Comparison of ENCODE assay signal across 29 cellular contexts in the genomic region with DNA sequence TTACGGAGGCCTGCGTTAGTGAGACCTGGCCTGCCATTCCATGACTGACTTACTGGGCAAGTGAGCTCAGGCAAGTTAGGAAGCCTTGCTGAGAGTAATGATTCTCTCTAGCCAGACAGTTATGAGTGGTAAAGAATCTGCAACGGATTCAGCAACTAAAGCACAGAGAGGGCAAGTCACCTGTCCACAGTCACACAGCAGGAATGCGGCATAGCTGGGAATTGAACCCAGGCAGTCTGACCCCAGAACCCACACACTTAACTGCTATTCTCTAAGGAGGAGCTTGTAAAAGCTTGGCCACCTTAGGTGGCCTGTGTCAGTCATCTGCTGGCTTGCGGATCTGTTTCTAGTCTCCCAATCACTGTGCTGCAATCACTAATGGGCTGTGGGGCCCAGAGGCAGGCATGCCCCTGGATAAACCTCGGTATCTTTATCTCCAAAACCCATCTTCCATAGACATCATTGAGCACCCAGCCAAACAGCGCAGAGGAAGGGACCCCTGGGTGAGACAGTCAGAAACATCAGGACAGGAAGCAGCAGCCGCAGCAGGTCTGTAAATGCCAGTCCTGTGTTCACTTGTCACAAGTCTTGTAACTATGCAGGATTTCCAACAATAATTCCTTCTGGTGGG.
"Had no signal": no experiment of that assay in that cellular context is flagged by ENCODE, and none has a peak within 500 bp of the region (broad histone marks: within the 10 kb centered on the region; RNA-seq: fewer than 3 reads in every experiment).

No MANE protein-coding gene starts in this region.

- H3K27ac ChIP-seq: brain microvascular endothelial cell, PC-9 had no signal

- H2AFZ ChIP-seq: PC-9 had no signal

- H3K4me1 Mint-ChIP-seq: activated CD4-positive, alpha-beta T cell treated with anti-CD3 and anti-CD28 coated beads, Interleukin-2, amount 10 ng/mL, durations not matched to agents 24 days and 14 days; activated naive CD8-positive, alpha-beta T cell treated with anti-CD3 and anti-CD28 coated beads for 36 hours; activated T-helper 17 cell treated with anti-CD3 and anti-CD28 coated beads, Interleukin-2, amount 50 U/mL, for 72 hours; central memory CD8-positive, alpha-beta T cell had no signal

- H3K36me3 ChIP-seq: brain microvascular endothelial cell had no signal

- H3K4me3 Mint-ChIP-seq: activated CD4-positive, alpha-beta T cell treated with anti-CD3 and anti-CD28 coated beads, Interleukin-2, amount 10 ng/mL, durations not matched to agents 24 days and 14 days; activated CD8-positive, alpha-beta T cell treated with anti-CD3 and anti-CD28 coated beads for 36 hours; activated naive CD8-positive, alpha-beta T cell treated with anti-CD3 and anti-CD28 coated beads for 36 hours; activated T-cell treated with anti-CD3 and anti-CD28 coated beads, Interleukin-2, amount 50 U/mL, for 72 hours; activated T-helper 17 cell treated with anti-CD3 and anti-CD28 coated beads, Interleukin-2, amount 50 U/mL, for 72 hours; central memory CD8-positive, alpha-beta T cell; T-helper 1 cell treated with Interleukin-12 subunit alpha and Interleukin-12 subunit beta and Interleukin-4 antibody, amounts not matched to agents 30 μg/mL and 1 μg/mL, for 36 hours; T-helper 2 cell treated with Interferon-gamma antibody and Interleukin-4, amounts not matched to agents 5 μg/mL and 100 μg/mL, for 36 hours had no signal

- DNase-seq: activated CD4-positive, alpha-beta T cell treated with anti-CD3 and anti-CD28 coated beads, Interleukin-2, amount 10 ng/mL, durations not matched to agents 24 days and 14 days; activated CD4-positive, alpha-beta T cell treated with anti-CD3 and anti-CD28 coated beads, Interleukin-2, amount 50 U/mL, for 4 hours; activated CD8-positive, alpha-beta T cell treated with anti-CD3 and anti-CD28 coated beads for 36 hours; activated effector memory CD4-positive, alpha-beta T cell treated with anti-CD3 and anti-CD28 coated beads, Interleukin-2, amount 50 U/mL, for 16 hours; activated naive CD4-positive, alpha-beta T cell; activated naive CD4-positive, alpha-beta T cell treated with anti-CD3 and anti-CD28 coated beads, Interleukin-2, amount 50 U/mL, for 16 hours; activated naive CD8-positive, alpha-beta T cell treated with anti-CD3 and anti-CD28 coated beads for 36 hours; activated T-cell treated with anti-CD3 and anti-CD28 coated beads, Interleukin-2, amount 50 U/mL, for 1 hour; activated T-cell treated with anti-CD3 and anti-CD28 coated beads, Interleukin-2, amount 50 U/mL, for 72 hours; amniotic stem cell; aorta; brain microvascular endothelial cell; MM.1S; NCI-H1092; NCI-H1436 treated with DMSO at 0.1 percent for 48 hours; NCI-H1694 treated with DMSO at 0.1 percent for 48 hours; NCI-H2029; NCI-H2107; NCI-H2171; NCI-H510A; NCI-H526; NCI-H748 treated with DMSO at 0.1 percent for 48 hours; NK-92 treated with Interleukin-12 subunit alpha and Interleukin-12 subunit beta, amount 100 ng/mL, for 24 hours; PC-9; Right ventricle myocardium superior had no signal

- H3K27me3 ChIP-seq: brain microvascular endothelial cell had no signal

- H3K27ac Mint-ChIP-seq: activated CD4-positive, alpha-beta T cell treated with anti-CD3 and anti-CD28 coated beads, Interleukin-2, amount 10 ng/mL, durations not matched to agents 24 days and 14 days; activated CD8-positive, alpha-beta T cell treated with anti-CD3 and anti-CD28 coated beads for 36 hours; activated naive CD8-positive, alpha-beta T cell treated with anti-CD3 and anti-CD28 coated beads for 36 hours; activated T-cell treated with anti-CD3 and anti-CD28 coated beads, Interleukin-2, amount 50 U/mL, for 72 hours; activated T-helper 17 cell treated with anti-CD3 and anti-CD28 coated beads, Interleukin-2, amount 50 U/mL, for 72 hours; T-helper 1 cell treated with Interleukin-12 subunit alpha and Interleukin-12 subunit beta and Interleukin-4 antibody, amounts not matched to agents 30 μg/mL and 1 μg/mL, for 36 hours; T-helper 2 cell treated with Interferon-gamma antibody and Interleukin-4, amounts not matched to agents 5 μg/mL and 100 μg/mL, for 36 hours had no signal

- H3K4me3 ChIP-seq: PC-9 had no signal

- H3K4me2 ChIP-seq: PC-9 had no signal

- H3K36me3 Mint-ChIP-seq: activated naive CD8-positive, alpha-beta T cell treated with anti-CD3 and anti-CD28 coated beads for 36 hours had no signal
